25 cellular contexts compared by ENCODE assay signal in the genomic region with DNA sequence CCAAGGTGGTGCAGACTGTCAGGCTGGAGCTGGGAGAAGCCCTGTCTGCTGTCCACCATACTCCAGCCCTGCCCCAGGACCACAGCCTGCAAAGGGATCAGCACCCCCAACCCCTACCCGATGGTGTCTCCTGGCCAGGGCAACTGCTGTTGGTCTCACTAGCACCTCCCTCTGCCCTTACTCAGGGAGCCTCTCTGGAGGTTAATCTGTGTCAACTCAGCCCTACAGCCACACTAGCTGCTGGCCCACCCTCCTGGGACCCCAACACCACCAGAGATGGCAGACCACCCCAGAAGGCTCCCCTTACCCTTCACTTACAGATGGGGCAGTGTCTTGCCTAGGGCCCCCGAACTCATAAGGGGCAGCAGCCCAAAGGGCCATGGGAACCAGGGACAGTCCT.
"Had no signal": no experiment of that assay in that cellular context is flagged by ENCODE, and none has a peak within 500 bp of the region (broad histone marks: within the 10 kb centered on the region; RNA-seq: fewer than 3 reads in every experiment).

No MANE protein-coding gene starts in this region.

- H3K27me3 Mint-ChIP-seq: activated CD4-positive, alpha-beta memory T cell treated with anti-CD3 and anti-CD28 coated beads for 36 hours; activated naive CD8-positive, alpha-beta T cell treated with anti-CD3 and anti-CD28 coated beads for 36 hours; activated T-helper 17 cell treated with anti-CD3 and anti-CD28 coated beads, Interleukin-2, amount 50 U/mL, for 72 hours had no signal

- H3K9me3 Mint-ChIP-seq: activated CD4-positive, alpha-beta memory T cell treated with anti-CD3 and anti-CD28 coated beads for 36 hours; activated CD4-positive, alpha-beta T cell treated with anti-CD3 and anti-CD28 coated beads, Interleukin-2, amount 10 ng/mL, durations not matched to agents 24 days and 14 days; activated naive CD8-positive, alpha-beta T cell treated with anti-CD3 and anti-CD28 coated beads for 36 hours; activated T-cell treated with anti-CD3 and anti-CD28 coated beads, Interleukin-2, amount 50 U/mL, for 4 hours; activated T-helper 17 cell treated with anti-CD3 and anti-CD28 coated beads, Interleukin-2, amount 50 U/mL, for 72 hours; naive thymus-derived CD4-positive, alpha-beta T cell; T-helper 1 cell treated with Interleukin-12 subunit alpha and Interleukin-12 subunit beta and Interleukin-4 antibody, amounts not matched to agents 30 μg/mL and 1 μg/mL, for 36 hours had no signal

- H3K4me3 Mint-ChIP-seq: activated CD4-positive, alpha-beta memory T cell treated with anti-CD3 and anti-CD28 coated beads for 36 hours; activated CD4-positive, alpha-beta T cell treated with anti-CD3 and anti-CD28 coated beads, Interleukin-2, amount 10 ng/mL, durations not matched to agents 24 days and 14 days; activated naive CD8-positive, alpha-beta T cell treated with anti-CD3 and anti-CD28 coated beads for 36 hours; activated T-cell treated with anti-CD3 and anti-CD28 coated beads, Interleukin-2, amount 50 U/mL, for 4 hours; activated T-helper 17 cell treated with anti-CD3 and anti-CD28 coated beads, Interleukin-2, amount 50 U/mL, for 72 hours; naive thymus-derived CD4-positive, alpha-beta T cell; T-helper 1 cell treated with Interleukin-12 subunit alpha and Interleukin-12 subunit beta and Interleukin-4 antibody, amounts not matched to agents 30 μg/mL and 1 μg/mL, for 36 hours had no signal

- H3K36me3 ChIP-seq: brain microvascular endothelial cell, esophagus muscularis mucosa, right atrium auricular region, thoracic aorta had no signal

- H3K36me3 Mint-ChIP-seq: activated CD4-positive, alpha-beta memory T cell treated with anti-CD3 and anti-CD28 coated beads for 36 hours; activated naive CD8-positive, alpha-beta T cell treated with anti-CD3 and anti-CD28 coated beads for 36 hours had no signal

- ATAC-seq: activated T-cell treated with anti-CD3 and anti-CD28 coated beads, Interleukin-2, amount 50 U/mL, for 4 hours; activated T-helper 17 cell treated with anti-CD3 and anti-CD28 coated beads, Interleukin-2, amount 50 U/mL, for 72 hours; left cardiac atrium; naive thymus-derived CD4-positive, alpha-beta T cell; stimulated activated naive CD8-positive, alpha-beta T cell treated with anti-CD3 and anti-CD28 coated beads, Interleukin-15, Interleukin-2, amounts not matched to agents 100 U/mL and 50 U/mL, for 24 hours had no signal

- H3K4me3 ChIP-seq: esophagus muscularis mucosa, right atrium auricular region, thoracic aorta had no signal

- DNase-seq: activated CD4-positive, alpha-beta memory T cell treated with anti-CD3 and anti-CD28 coated beads for 36 hours; activated CD4-positive, alpha-beta T cell treated with anti-CD3 and anti-CD28 coated beads, Interleukin-2, amount 10 ng/mL, durations not matched to agents 24 days and 14 days; activated CD4-positive, CD25-positive, alpha-beta regulatory T cell treated with anti-CD3 and anti-CD28 coated beads, Interleukin-2, amount 50 U/mL, for 72 hours; activated naive CD4-positive, alpha-beta T cell treated with Interleukin-2 at 50 U/mL for 16 hours; activated naive CD8-positive, alpha-beta T cell treated with anti-CD3 and anti-CD28 coated beads for 36 hours; activated T-cell treated with anti-CD3 and anti-CD28 coated beads, Interleukin-2, amount 50 U/mL, for 4 hours; amniotic stem cell; brain microvascular endothelial cell; caudate nucleus; foreskin keratinocyte; islet precursor cell; left cardiac atrium; mammary epithelial cell; midbrain; naive thymus-derived CD4-positive, alpha-beta T cell; nucleus accumbens; stimulated activated naive CD8-positive, alpha-beta T cell treated with anti-CD3 and anti-CD28 coated beads, Interleukin-15, Interleukin-2, amounts not matched to agents 100 U/mL and 50 U/mL, for 24 hours; SW 1271; T-helper 9 cell had no signal

- H3K27ac ChIP-seq: brain microvascular endothelial cell, esophagus muscularis mucosa, foreskin keratinocyte, parathyroid adenoma, right atrium auricular region, thoracic aorta had no signal

- H3K9me3 ChIP-seq: esophagus muscularis mucosa, right atrium auricular region, thoracic aorta had no signal

- H3K27ac Mint-ChIP-seq: activated CD4-positive, alpha-beta memory T cell treated with anti-CD3 and anti-CD28 coated beads for 36 hours; activated CD4-positive, alpha-beta T cell treated with anti-CD3 and anti-CD28 coated beads, Interleukin-2, amount 10 ng/mL, durations not matched to agents 24 days and 14 days; activated naive CD8-positive, alpha-beta T cell treated with anti-CD3 and anti-CD28 coated beads for 36 hours; activated T-helper 17 cell treated with anti-CD3 and anti-CD28 coated beads, Interleukin-2, amount 50 U/mL, for 72 hours; naive thymus-derived CD4-positive, alpha-beta T cell; T-helper 1 cell treated with Interleukin-12 subunit alpha and Interleukin-12 subunit beta and Interleukin-4 antibody, amounts not matched to agents 30 μg/mL and 1 μg/mL, for 36 hours had no signal

- H3K9ac ChIP-seq: parathyroid adenoma had no signal

- H3K4me1 Mint-ChIP-seq: activated CD4-positive, alpha-beta T cell treated with anti-CD3 and anti-CD28 coated beads, Interleukin-2, amount 10 ng/mL, durations not matched to agents 24 days and 14 days; activated naive CD8-positive, alpha-beta T cell treated with anti-CD3 and anti-CD28 coated beads for 36 hours; activated T-helper 17 cell treated with anti-CD3 and anti-CD28 coated beads, Interleukin-2, amount 50 U/mL, for 72 hours had no signal

- H2AFZ ChIP-seq: parathyroid adenoma had no signal

- H3K4me1 ChIP-seq: foreskin keratinocyte had no signal

- H3K27me3 ChIP-seq: right atrium auricular region had no signal
